Comparison of ENCODE assay signal across 34 cellular contexts in genomic region chr14:74506408-74506807, GRCh38. TPM values are rescaled to one million over a fixed set of nuclear protein-coding genes. Genes with fewer than 3 reads are reported as not detected.
DNase-seq lines count a peak whose midpoint lies in the region; FAIRE-seq and TF ChIP-seq lines count a peak whose summit lies in the region.
"Had no signal": no experiment of that assay in that cellular context is flagged by ENCODE, and none has a peak within 500 bp of the region (broad histone marks: within the 10 kb centered on the region; RNA-seq: fewer than 3 reads in every experiment).

No MANE protein-coding gene starts in this region.

- no peak overlapping the region for H2AK5ac ChIP-seq in H1 (ENCODE audit: low read depth, low read length)

- POLR2A ChIA-PET in H1 (lab: Charles Lee; ENCODE audit: partially characterized antibody) = no interaction called here

- no peak overlapping the region for H3K4me3 ChIP-seq in Karpas-422 (ENCODE audit: low read length)
- H3K4me3 ChIP-seq in H1 (ENCODE audit: extremely low read depth in 1 of 4, insufficient read depth in 2 of 4, low read depth in 3 of 4, low read length in 4 of 4) = no peak overlapping the region
- no peak overlapping the region for H3K4me3 ChIP-seq in spleen
- H3K4me3 ChIP-seq in prostate gland = no peak overlapping the region
- H3K4me3 ChIP-seq: cardiac muscle cell, K562, lung, SK-N-MC, thoracic aorta, vagina had no signal

- H3K9me2 ChIP-seq in Karpas-422 (replicated peaks; ENCODE audit: insufficient read depth, low read length) = no peaks in the 10 kb centered on the region

- H3K36me3 Mint-ChIP-seq in activated naive CD4-positive, alpha-beta T cell treated with anti-CD3 and anti-CD28 coated beads, Interleukin-2, amount 10 ng/mL, durations not matched to agents 7 days and 5 days = no peaks in the 10 kb centered on the region
- H3K36me3 Mint-ChIP-seq in activated naive CD4-positive, alpha-beta T cell treated with anti-CD3 and anti-CD28 coated beads for 36 hours (ENCODE audit: low read depth) = no peaks in the 10 kb centered on the region

- no peaks in the 10 kb centered on the region for H3K79me1 ChIP-seq in H1 (ENCODE audit: low read depth, low read length)

- H3K27me3 ChIP-seq in Karpas-422 (ENCODE audit: low read length) (no peaks in the 10 kb centered on the region), H1 (replicated peaks in 1 of 4; ENCODE audit: control insufficient read depth in 3 of 4, extremely low read depth in 1 of 4, insufficient read depth in 3 of 4, low read length in 3 of 4) (no peaks in the 10 kb centered on the region; a peak in 1 of 7 replicates), spleen (replicated peaks in 1 of 7) (peaks cover 0 to 15% (median 0%) of the 10 kb centered on the region in 7 donors), prostate gland (replicated peaks; ENCODE audit: insufficient read depth) (no peaks in the 10 kb centered on the region)
- H3K27me3 ChIP-seq: cardiac muscle cell, vagina had no signal

- H4K91ac ChIP-seq in H1 (replicated peaks; ENCODE audit: insufficient read length, low read length) = no peak overlapping the region

- peak overlapping the region; percentile 46 for H3K4me2 ChIP-seq in Karpas-422 (ENCODE audit: low read depth, low read length, poor library complexity, severe bottlenecking)
- H3K4me2 ChIP-seq in H1 (ENCODE audit: insufficient read depth in 1 of 2, low read depth in 2 of 2, low read length in 2 of 2) = no peak overlapping the region

- no peak for TF ChIP-seq RAD21 in H1 (IDR thresholded peaks at IDR 0.05 in 1 of 2, conservative IDR thresholded peaks at IDR 0.05 in 1 of 2; ENCODE audit: low read depth in 2 of 2, low read length in 2 of 2)

- peaks cover 7% of the 10 kb centered on the region for H3K4me1 Mint-ChIP-seq in activated naive CD4-positive, alpha-beta T cell treated with anti-CD3 and anti-CD28 coated beads, Interleukin-2, amount 10 ng/mL, durations not matched to agents 7 days and 5 days
- H3K4me1 Mint-ChIP-seq in activated naive CD4-positive, alpha-beta T cell treated with anti-CD3 and anti-CD28 coated beads for 36 hours (ENCODE audit: low read depth) = no peaks in the 10 kb centered on the region
- H3K4me1 Mint-ChIP-seq: activated CD4-positive, alpha-beta T cell treated with anti-CD3 and anti-CD28 coated beads, Interleukin-2, amount 10 ng/mL, durations not matched to agents 24 days and 14 days had no signal

- H3K9me3 ChIP-seq in Karpas-422 (ENCODE audit: low read length) (no peaks in the 10 kb centered on the region), H1 (ENCODE audit: insufficient read depth in 2 of 2, low read depth in 1 of 2, low read length in 1 of 2) (no peaks in the 10 kb centered on the region), spleen (no peaks in the 10 kb centered on the region), prostate gland (no peaks in the 10 kb centered on the region)
- H3K9me3 ChIP-seq: thoracic aorta, vagina had no signal

- peak; percentile 16 for DNase-seq in activated naive CD4-positive, alpha-beta T cell treated with anti-CD3 and anti-CD28 coated beads, Interleukin-2, amount 10 ng/mL, durations not matched to agents 7 days and 5 days
- no peak for DNase-seq in activated naive CD4-positive, alpha-beta T cell (lab: John Stamatoyannopoulos, UW)
- DNase-seq in Karpas-422 (peak; percentile 74), H1 (ENCODE audit: low read depth in 1 of 2, low spot score in 2 of 2) (peak in 1 of 2 experiments; percentile 41), spleen (peak; percentile 80), kidney tubule cell (ENCODE audit: low spot score) (no peak), prostate gland (ENCODE audit: low spot score) (no peak)
- DNase-seq in activated naive CD4-positive, alpha-beta T cell treated with anti-CD3 and anti-CD28 coated beads for 36 hours = no peak
- DNase-seq: activated CD4-positive, alpha-beta T cell treated with anti-CD3 and anti-CD28 coated beads, Interleukin-2, amount 10 ng/mL, durations not matched to agents 24 days and 14 days; activated naive CD4-positive, alpha-beta T cell treated with Interleukin-2 at 50 U/mL for 16 hours; activated T-cell treated with anti-CD3 and anti-CD28 coated beads, Interleukin-2, amount 50 U/mL, for 1 hour; AML-193; amygdala; cortex of kidney; effector memory CD8-positive, alpha-beta T cell; erythroblast; HCEC 1CT; NCI-H1417; NCI-H2029 treated with DMSO at 0.1 percent for 48 hours; NCI-H345; NCI-H748 treated with DMSO at 0.1 percent for 48 hours; stimulated activated CD4-positive, alpha-beta T cell treated with anti-CD3 and anti-CD28 coated beads, Interleukin-15, amount 100 ng/mL, for 24 hours; T-helper 2 cell had no signal

- H4K5ac ChIP-seq in H1 (ENCODE audit: insufficient read length, low read depth, low read length) = no peak overlapping the region

- 0 out of 2 replicates have a peak overlapping the region, but pooled peaks have one; percentile 9 for H2BK12ac ChIP-seq in H1 (ENCODE audit: low read depth, low read length)

- H4K20me1 ChIP-seq in Karpas-422 (ENCODE audit: insufficient read depth, low read depth, low read length) (peaks cover 3% of the 10 kb centered on the region; the same call in 1 of the 2 replicates), H1 (replicated peaks in 1 of 2; ENCODE audit: control insufficient read depth in 1 of 2, insufficient read depth in 2 of 2, low read length in 2 of 2) (no peaks in the 10 kb centered on the region)

- H3K56ac ChIP-seq in H1 (replicated peaks; ENCODE audit: insufficient read length, low read depth, low read length) = no peak overlapping the region

- TF ChIP-seq EP300 in H1 (IDR thresholded peaks at IDR 0.05; ENCODE audit: borderline replicate concordance in 1 of 2, low read depth in 2 of 2, low read length in 2 of 2) = no peak

- TF ChIP-seq POLR2A in H1 (IDR thresholded peaks at IDR 0.05; ENCODE audit: control extremely low read depth in 1 of 2, low read depth in 2 of 2, low read length in 2 of 2) = no peak
- no peak for TF ChIP-seq POLR2A in spleen (IDR thresholded peaks at IDR 0.05)
- TF ChIP-seq POLR2A in prostate gland (IDR thresholded peaks at IDR 0.05) = no peak

- H3K27me3 Mint-ChIP-seq in activated naive CD4-positive, alpha-beta T cell treated with anti-CD3 and anti-CD28 coated beads, Interleukin-2, amount 10 ng/mL, durations not matched to agents 7 days and 5 days = peaks cover 32% of the 10 kb centered on the region
- no peaks in the 10 kb centered on the region for H3K27me3 Mint-ChIP-seq in activated naive CD4-positive, alpha-beta T cell treated with anti-CD3 and anti-CD28 coated beads for 36 hours (ENCODE audit: low read depth)
- H3K27me3 Mint-ChIP-seq: stimulated activated naive CD8-positive, alpha-beta T cell treated with anti-CD3 and anti-CD28 coated beads, Interleukin-15, Interleukin-2, amounts not matched to agents 100 ng/mL and 50 ng/mL, for 24 hours had no signal

- no peak overlapping the region; the same call in 1 of the 2 replicates for H2BK5ac ChIP-seq in H1 (ENCODE audit: low read depth, low read length)

- no peaks in the 10 kb centered on the region for H3K23me2 ChIP-seq in H1 (ENCODE audit: low read depth, low read length)

- H3K27ac Mint-ChIP-seq in activated naive CD4-positive, alpha-beta T cell treated with anti-CD3 and anti-CD28 coated beads, Interleukin-2, amount 10 ng/mL, durations not matched to agents 7 days and 5 days = no peak overlapping the region
- H3K27ac Mint-ChIP-seq in activated naive CD4-positive, alpha-beta T cell treated with anti-CD3 and anti-CD28 coated beads for 36 hours = no peak overlapping the region
- H3K27ac Mint-ChIP-seq: activated CD4-positive, alpha-beta T cell treated with anti-CD3 and anti-CD28 coated beads, Interleukin-2, amount 10 ng/mL, durations not matched to agents 24 days and 14 days; progenitor cell of endocrine pancreas; stimulated activated naive CD8-positive, alpha-beta T cell treated with anti-CD3 and anti-CD28 coated beads, Interleukin-15, Interleukin-2, amounts not matched to agents 100 ng/mL and 50 ng/mL, for 24 hours had no signal

- H4K8ac ChIP-seq in H1 (ENCODE audit: extremely low read depth, insufficient read depth, low read length) = no peak overlapping the region

- H3K79me2 ChIP-seq in Karpas-422 (ENCODE audit: low read length) (no peaks in the 10 kb centered on the region), H1 (ENCODE audit: control insufficient read depth in 1 of 2, insufficient read depth in 2 of 2, low read length in 2 of 2) (no peaks in the 10 kb centered on the region)

- no peaks in the 10 kb centered on the region for H3K36me3 ChIP-seq in Karpas-422 (ENCODE audit: insufficient read depth, low read length)
- H3K36me3 ChIP-seq in H1 (ENCODE audit: control insufficient read depth in 2 of 4, insufficient read depth in 4 of 4, low read length in 3 of 4) = no peaks in the 10 kb centered on the region
- H3K36me3 ChIP-seq in spleen = no peaks in the 10 kb centered on the region
- no peaks in the 10 kb centered on the region for H3K36me3 ChIP-seq in prostate gland
- H3K36me3 ChIP-seq: cardiac muscle cell had no signal

- no peak overlapping the region for H2BK15ac ChIP-seq in H1 (ENCODE audit: low read length)

- no peak overlapping the region for H2BK20ac ChIP-seq in H1 (ENCODE audit: low read length)

- no peak overlapping the region; the same call in 1 of the 2 replicates for H2AFZ ChIP-seq in Karpas-422 (ENCODE audit: low read length)
- no peak overlapping the region for H2AFZ ChIP-seq in H1 (ENCODE audit: low read length)

- no peak overlapping the region for H3K4me3 Mint-ChIP-seq in activated naive CD4-positive, alpha-beta T cell treated with anti-CD3 and anti-CD28 coated beads, Interleukin-2, amount 10 ng/mL, durations not matched to agents 7 days and 5 days
- H3K4me3 Mint-ChIP-seq in activated naive CD4-positive, alpha-beta T cell treated with anti-CD3 and anti-CD28 coated beads for 36 hours = no peak overlapping the region
- H3K4me3 Mint-ChIP-seq: activated CD4-positive, alpha-beta T cell treated with anti-CD3 and anti-CD28 coated beads, Interleukin-2, amount 10 ng/mL, durations not matched to agents 24 days and 14 days; effector memory CD8-positive, alpha-beta T cell; stimulated activated naive CD8-positive, alpha-beta T cell treated with anti-CD3 and anti-CD28 coated beads, Interleukin-15, Interleukin-2, amounts not matched to agents 100 ng/mL and 50 ng/mL, for 24 hours had no signal

- H3K27ac ChIP-seq in Karpas-422 (ENCODE audit: low read length) (peak overlapping the region; percentile 58; the same call in 1 of the 2 replicates), H1 (ENCODE audit: low read depth, low read length) (no peak overlapping the region), spleen (no peak overlapping the region), prostate gland (no peak overlapping the region)
- H3K27ac ChIP-seq: cardiac muscle cell, SK-N-MC, vagina had no signal

- 0 out of 2 replicates have a peak overlapping the region, but pooled peaks have one; percentile 5 for H3K9ac ChIP-seq in Karpas-422 (ENCODE audit: low read length)
- H3K9ac ChIP-seq in H1 (replicated peaks in 1 of 4; ENCODE audit: extremely low read depth in 1 of 4, low read depth in 3 of 4, low read length in 3 of 4) = no peak overlapping the region; a peak in 2 of 7 replicates

- H3K9me3 Mint-ChIP-seq in activated naive CD4-positive, alpha-beta T cell treated with anti-CD3 and anti-CD28 coated beads, Interleukin-2, amount 10 ng/mL, durations not matched to agents 7 days and 5 days = no peaks in the 10 kb centered on the region
- no peaks in the 10 kb centered on the region for H3K9me3 Mint-ChIP-seq in activated naive CD4-positive, alpha-beta T cell treated with anti-CD3 and anti-CD28 coated beads for 36 hours
- H3K9me3 Mint-ChIP-seq: activated CD4-positive, alpha-beta T cell treated with anti-CD3 and anti-CD28 coated beads, Interleukin-2, amount 10 ng/mL, durations not matched to agents 24 days and 14 days; effector memory CD8-positive, alpha-beta T cell; stimulated activated naive CD8-positive, alpha-beta T cell treated with anti-CD3 and anti-CD28 coated beads, Interleukin-15, Interleukin-2, amounts not matched to agents 100 ng/mL and 50 ng/mL, for 24 hours had no signal

- H3K4me1 ChIP-seq in Karpas-422 (ENCODE audit: low read length) (peaks cover 24% of the 10 kb centered on the region), H1 (replicated peaks in 1 of 4; ENCODE audit: control insufficient read depth in 3 of 4, insufficient read depth in 4 of 4, low read length in 3 of 4) (peaks cover 2 to 27% (median 16%) of the 10 kb centered on the region in 4 experiments), spleen (peaks cover 0 to 18% (median 10%) of the 10 kb centered on the region in 6 donors), prostate gland (replicated peaks) (no peaks in the 10 kb centered on the region)

- H2BK120ac ChIP-seq in H1 (replicated peaks; ENCODE audit: low read depth, low read length) = no peak overlapping the region

- H3K18ac ChIP-seq in H1 (ENCODE audit: extremely low read depth, low read length) = no peak overlapping the region

- no peak overlapping the region for H3K4ac ChIP-seq in H1 (replicated peaks; ENCODE audit: insufficient read length, low read depth, low read length)

- no peak overlapping the region for H3K14ac ChIP-seq in H1 (ENCODE audit: insufficient read length)

- H3K23ac ChIP-seq in H1 (ENCODE audit: insufficient read length) = no peak overlapping the region

- 90% methylated on average over 11 of the region's 11 CpGs; no CpG with 5 or more reads in 1 of the 2 experiments for WGBS in H1 (ENCODE audit: extremely low coverage in 1 of 2, insufficient coverage in 1 of 2, insufficient read length in 1 of 2, insufficient replicate concordance in 2 of 2, low coverage in 1 of 2, low lambda C conversion rate in 2 of 2, missing lambda C conversion rate in 1 of 2), 2 experiments
- 63 to 77% (median 73%) methylated on average over 9 to 11 of the region's 11 CpGs for WGBS in spleen, 5 donors
- WGBS in prostate gland = 91% methylated on average over 11 of the region's 11 CpGs

- CTCF ChIA-PET in activated naive CD4-positive, alpha-beta T cell treated with anti-CD3 and anti-CD28 coated beads, Interleukin-2, amount 10 ng/mL, durations not matched to agents 7 days and 5 days (lab: Charles Lee) = no interaction called here
- CTCF ChIA-PET in H1 (lab: Charles Lee; ENCODE audit: partially characterized antibody) = interaction anchor here (1.0 to 3.1 kb wide), 4 partner anchors 11 to 105 kb away, joined by 3 to 27 read pairs (median 8); partner anchors contain the start of gene LTBP2
- CTCF ChIA-PET in activated naive CD4-positive, alpha-beta T cell treated with anti-CD3 and anti-CD28 coated beads for 36 hours (lab: Charles Lee) = interaction anchor here (0.7 kb wide), 1 partner anchor 39 kb away, joined by 3 read pairs; no protein-coding TSS in a partner anchor

- FAIRE-seq in H1 (lab: Jason Lieb, UNC) = no peak
- FAIRE-seq: A204.1, GM19239, K562, keratinocyte had no signal

- no peak for TF ChIP-seq CTCF in H1 (IDR thresholded peaks at IDR 0.05; ENCODE audit: control extremely low read depth in 1 of 3, insufficient read depth in 1 of 3, low read depth in 1 of 3, low read length in 3 of 3)
- peak in 1 of 11 experiments; percentile 12 for TF ChIP-seq CTCF in spleen (IDR thresholded peaks at IDR 0.05 in 8 of 11, conservative IDR thresholded peaks at IDR 0.05 in 3 of 11)
- no peak for TF ChIP-seq CTCF in prostate gland (IDR thresholded peaks at IDR 0.05)

- intact Hi-C loops in spleen (cut with DNase I; ENCODE audit: low total_unique reads) = no loop called here
- intact Hi-C loops in prostate gland (cut with DNase I) = loop anchor here (10.0 kb wide), 1 partner anchor 288 kb away; no protein-coding TSS in a partner anchor
- intact Hi-C loops in activated naive CD4-positive, alpha-beta T cell treated with anti-CD3 and anti-CD28 coated beads for 36 hours (cut with micrococcal nuclease) = no loop called here

RNA-seq across cellular contexts. Expression of gene ISCA2, which starts 12.8 kb away (rescaled TPM):
- 25.7 and 40.0 TPM in 2 replicates for total RNA-seq in Karpas-422 (2014; rRNA removed; shearing (Covaris generic); ENCODE audit: low replicate concordance)
- 43.5 and 51.5 TPM in 2 replicates for total RNA-seq in H1 (2021; fragmentation: NEBNext Ultra II Directional; extraction: Animal tissue kit (Norgen Biotek cat#: 25700))
- 58.2 and 78.6 TPM in 2 replicates for polyA plus RNA-seq in H1 (2011; rRNA removed)
- 56.9 TPM for polyA plus RNA-seq in H1 (2011; cell fraction: cytosol; rRNA removed)
- 14.9 TPM for polyA plus RNA-seq in H1 (2011; cell fraction: nucleus; rRNA removed)
- 29.6 to 43.0 TPM (median 33.9 TPM) in 4 replicates for polyA plus RNA-seq in H1 (2012, experiment 1 of 2)
- polyA plus RNA-seq in H1 (2012, experiment 2 of 2) = 100 TPM
- polyA plus RNA-seq in H1 (2013, experiment 1 of 2) = 37.6 TPM
- 40.2 TPM for polyA plus RNA-seq in H1 (2013, experiment 2 of 2)
- polyA minus RNA-seq in H1 (2011; rRNA and poly(A)+ RNA removed) = 13.1 and 13.7 TPM in 2 replicates
- 20.4 TPM for polyA minus RNA-seq in H1 (2011; cell fraction: cytosol; rRNA and poly(A)+ RNA removed)
- 8.2 TPM for polyA minus RNA-seq in H1 (2011; cell fraction: nucleus; rRNA and poly(A)+ RNA removed)
- total RNA-seq in spleen = 10 to 100 TPM; 11.7 to 24.7 (median 19.0) TPM
- 10 to 100 TPM; 25.8 to 28.9 (median 26.0) TPM for polyA plus RNA-seq in spleen
- total RNA-seq in prostate gland = 10 to 100 TPM; 23.5 to 25.5 TPM
- 10 to 100 TPM; 27.7 to 30.9 TPM for total RNA-seq in activated naive CD4-positive, alpha-beta T cell treated with anti-CD3 and anti-CD28 coated beads for 36 hours

RNA-seq across cellular contexts. Expression of gene NPC2, which starts 13.3 kb away (rescaled TPM):
- total RNA-seq in Karpas-422 (2014; rRNA removed; shearing (Covaris generic); ENCODE audit: low replicate concordance) = 113 and 120 TPM in 2 replicates
- total RNA-seq in H1 (2021; fragmentation: NEBNext Ultra II Directional; extraction: Animal tissue kit (Norgen Biotek cat#: 25700)) = 168 and 178 TPM in 2 replicates
- 258 and 287 TPM in 2 replicates for polyA plus RNA-seq in H1 (2011; rRNA removed)
- 273 TPM for polyA plus RNA-seq in H1 (2011; cell fraction: cytosol; rRNA removed)
- 288 TPM for polyA plus RNA-seq in H1 (2011; cell fraction: nucleus; rRNA removed)
- polyA plus RNA-seq in H1 (2012, experiment 1 of 2) = 283 to 375 TPM (median 345 TPM) in 4 replicates
- 241 TPM for polyA plus RNA-seq in H1 (2012, experiment 2 of 2)
- polyA plus RNA-seq in H1 (2013, experiment 1 of 2) = 424 TPM
- polyA plus RNA-seq in H1 (2013, experiment 2 of 2) = 546 TPM
- polyA minus RNA-seq in H1 (2011; rRNA and poly(A)+ RNA removed) = 253 and 295 TPM in 2 replicates
- polyA minus RNA-seq in H1 (2011; cell fraction: cytosol; rRNA and poly(A)+ RNA removed) = 120 TPM
- 120 TPM for polyA minus RNA-seq in H1 (2011; cell fraction: nucleus; rRNA and poly(A)+ RNA removed)
- 100 to 1,000 TPM; 191 to 956 (median 322) TPM for total RNA-seq in spleen
- 100 to 1,000 TPM; 202 to 299 (median 221) TPM for polyA plus RNA-seq in spleen
- total RNA-seq in prostate gland = 100 to 1,000 TPM; 625 to 762 TPM
- 10 to 100 TPM; 36.3 to 38.0 TPM for total RNA-seq in activated naive CD4-positive, alpha-beta T cell treated with anti-CD3 and anti-CD28 coated beads for 36 hours

Comparison
In these comparisons a context has a peak if more than half of its experiments do, and no peak if none do; other contexts are left out.
1. DNase-seq: peak in activated naive CD4-positive, alpha-beta T cell treated with anti-CD3 and anti-CD28 coated beads, Interleukin-2, amount 10 ng/mL, durations not matched to agents 7 days and 5 days (single experiment), Karpas-422 (single experiment) and spleen (single experiment); none in activated naive CD4-positive, alpha-beta T cell (0 of 4), kidney tubule cell (single experiment), prostate gland (single experiment) and activated naive CD4-positive, alpha-beta T cell treated with anti-CD3 and anti-CD28 coated beads for 36 hours (single experiment).